Comparison of ENCODE assay signal across 8 cellular contexts in genomic region chr14:24674204-24674970, GRCh38. TPM values are rescaled to one million over a fixed set of nuclear protein-coding genes. Genes with fewer than 3 reads are reported as not detected.
DNase-seq lines count a peak whose midpoint lies in the region; ATAC-seq and TF ChIP-seq lines count a peak whose summit lies in the region.

No MANE protein-coding gene starts in this region.

- TF ChIP-seq CTCF in psoas muscle (IDR thresholded peaks at IDR 0.05) (no peak), body of pancreas (IDR thresholded peaks at IDR 0.05) (no peak)

- intact Hi-C loops in psoas muscle (cut with DNase I): no loop called here
- intact Hi-C loops in body of pancreas (cut with DNase I): no loop called here

- H3K9me3 ChIP-seq in psoas muscle: no peaks in the 10 kb centered on the region
- H3K9me3 ChIP-seq in body of pancreas: no peaks in the 10 kb centered on the region

- WGBS in psoas muscle, 3 donors: 45 to 49% (median 49%) methylated on average over 5 of the region's 5 CpGs
- WGBS in body of pancreas, 2 donors: 30 to 42% methylated on average over 5 of the region's 5 CpGs

- H3K4me1 ChIP-seq in psoas muscle (no peaks in the 10 kb centered on the region), body of pancreas (no peaks in the 10 kb centered on the region)

- DNase-seq in MV-4-11 (lab: John Stamatoyannopoulos, UW): peak; percentile 31
- DNase-seq in OCI-M2 (lab: John Stamatoyannopoulos, UW; ENCODE audit: unreplicated experiment): no peak
- no peak for DNase-seq in iPS-NIHi11 (ENCODE audit: low spot score)
- no peak for DNase-seq in psoas muscle
- DNase-seq in body of pancreas: no peak

- H3K36me3 ChIP-seq in psoas muscle (ENCODE audit: insufficient read depth in 1 of 2, low read depth in 1 of 2): no peaks in the 10 kb centered on the region
- H3K36me3 ChIP-seq in body of pancreas (replicated peaks in 1 of 2; ENCODE audit: insufficient read depth in 1 of 2, low read depth in 2 of 2): no peaks in the 10 kb centered on the region

- no peak for TF ChIP-seq POLR2A in body of pancreas (IDR thresholded peaks at IDR 0.05)

- H3K27ac ChIP-seq in psoas muscle (no peak overlapping the region), body of pancreas (no peak overlapping the region)

- peak; percentile 40 for ATAC-seq in GM18508 (IDR thresholded peaks at IDR 0.05; ENCODE audit: insufficient read depth, unreplicated experiment)
- peak; percentile 53 for ATAC-seq in GM21825 (IDR thresholded peaks at IDR 0.05; ENCODE audit: unreplicated experiment)
- ATAC-seq in esophagus mucosa: peak; percentile 20
- no peak for ATAC-seq in psoas muscle
- ATAC-seq in body of pancreas: no peak

- H3K4me3 ChIP-seq in psoas muscle (no peak overlapping the region), body of pancreas (no peak overlapping the region)

- no peaks in the 10 kb centered on the region for H3K27me3 ChIP-seq in psoas muscle (ENCODE audit: insufficient read depth in 3 of 3, low read length in 2 of 3)
- no peaks in the 10 kb centered on the region for H3K27me3 ChIP-seq in body of pancreas

RNA-seq across cellular contexts. Expression of gene GZMB, which starts 40.4 kb away (rescaled TPM):
- 1.2 TPM for total RNA-seq in esophagus mucosa
- 1 to 10 TPM in 1 of 4 donors, under 1 TPM in 2, not detected in 1; 0.29 to 1.0 (median 0.83) TPM for total RNA-seq in psoas muscle
- polyA plus RNA-seq in psoas muscle: under 1 TPM; 0.22 to 0.59 (median 0.32) TPM
- total RNA-seq in body of pancreas: not detected

Comparison
In these comparisons a context has a peak if more than half of its experiments do, and no peak if none do; other contexts are left out.
1. ATAC-seq: peak in GM18508 (single experiment), GM21825 (single experiment) and esophagus mucosa (single experiment); none in psoas muscle (0 of 4) and body of pancreas (single experiment).